In genomic region chr5:67246108-67246507, GRCh38 we compare ENCODE assay signal across 8 cellular contexts. TPM values are rescaled to one million over a fixed set of nuclear protein-coding genes. Genes with fewer than 3 reads are reported as not detected.
DNase-seq lines count a peak whose midpoint lies in the region; ATAC-seq and TF ChIP-seq lines count a peak whose summit lies in the region.

No MANE protein-coding gene starts in this region.

- TF ChIP-seq POLR2A in right lobe of liver (IDR thresholded peaks at IDR 0.05) (no peak), vagina (IDR thresholded peaks at IDR 0.05) (no peak)

- H4K20me1 ChIP-seq in KMS-11 (ENCODE audit: insufficient read depth) (no peaks in the 10 kb centered on the region), OCI-LY7 (ENCODE audit: insufficient read depth, low read length) (no peaks in the 10 kb centered on the region; the same call in 1 of the 2 replicates)

- H2AFZ ChIP-seq in KMS-11 (ENCODE audit: low read depth) (no peak overlapping the region), OCI-LY7 (ENCODE audit: low read length) (no peak overlapping the region)

- 0% methylated on average over 2 of the region's 2 CpGs for WGBS in right lobe of liver (ENCODE audit: insufficient coverage, low coverage, low lambda C conversion rate, missing lambda C conversion rate)

- H3K79me2 ChIP-seq in KMS-11 (ENCODE audit: insufficient read depth, low read depth) (no peaks in the 10 kb centered on the region), OCI-LY7 (ENCODE audit: insufficient read depth, low read depth, low read length) (no peaks in the 10 kb centered on the region)

- no peaks in the 10 kb centered on the region for H3K9me3 ChIP-seq in OCI-LY7 (ENCODE audit: low read length)
- H3K9me3 ChIP-seq in right lobe of liver, result no peaks in the 10 kb centered on the region
- no peaks in the 10 kb centered on the region for H3K9me3 ChIP-seq in vagina
- no peaks in the 10 kb centered on the region for H3K9me3 ChIP-seq in MG63

- H3K27ac ChIP-seq in KMS-11 (no peak overlapping the region), OCI-LY7 (ENCODE audit: low read depth, low read length, poor library complexity, severe bottlenecking) (no peak overlapping the region), right lobe of liver (no peak overlapping the region), vagina (peak overlapping the region; percentile 48)

- H3K4me3 ChIP-seq in KMS-11 (IDR thresholded peaks at IDR 0.05; ENCODE audit: insufficient read depth, low read depth, low read length) (no peak overlapping the region), OCI-LY7 (ENCODE audit: low read depth, low read length, poor library complexity, severe bottlenecking) (no peak overlapping the region), right lobe of liver (no peak overlapping the region), vagina (no peak overlapping the region), MG63 (no peak overlapping the region)

- peak; percentile 61 to 76 (median 70) for ATAC-seq in right lobe of liver

- H3K27me3 ChIP-seq in KMS-11 (ENCODE audit: insufficient read depth, low read depth), result no peaks in the 10 kb centered on the region
- no peaks in the 10 kb centered on the region for H3K27me3 ChIP-seq in right lobe of liver
- H3K27me3 ChIP-seq in vagina, result no peaks in the 10 kb centered on the region
- no peaks in the 10 kb centered on the region for H3K27me3 ChIP-seq in MG63

- POLR2A ChIA-PET in OCI-LY7 (lab: Charles Lee), result interaction anchor here (0.6 to 1.1 kb wide), 2 partner anchors 126 to 1818 kb away, joined by 3 to 4 read pairs; no protein-coding TSS in a partner anchor

- H3K36me3 ChIP-seq in KMS-11 (ENCODE audit: insufficient read depth), result no peaks in the 10 kb centered on the region
- H3K36me3 ChIP-seq in OCI-LY7 (ENCODE audit: insufficient read depth, low read length), result no peaks in the 10 kb centered on the region
- no peaks in the 10 kb centered on the region for H3K36me3 ChIP-seq in right lobe of liver
- H3K36me3 ChIP-seq in vagina, result no peaks in the 10 kb centered on the region
- H3K36me3 ChIP-seq in MG63, result no peaks in the 10 kb centered on the region

- TF ChIP-seq CTCF in KMS-11 (conservative IDR thresholded peaks at IDR 0.05; ENCODE audit: low read depth, low read length), result peak; percentile 95
- TF ChIP-seq CTCF in OCI-LY7 (conservative IDR thresholded peaks at IDR 0.05; ENCODE audit: low read length), result peak; percentile 98
- peak; percentile 72 to 83 (median 80) for TF ChIP-seq CTCF in right lobe of liver (IDR thresholded peaks at IDR 0.05)
- peak; percentile 38 to 89 (median 78) for TF ChIP-seq CTCF in vagina (IDR thresholded peaks at IDR 0.05)

- CTCF ChIA-PET in OCI-LY7 (lab: Charles Lee; ENCODE audit: unreplicated experiment), result interaction anchor here (1.1 kb wide), 1 partner anchor 20 kb away, joined by 3 read pairs; no protein-coding TSS in a partner anchor

- peak; percentile 71 for DNase-seq in DMS79 treated with DMSO at 0.1 percent for 48 hours (lab: John Stamatoyannopoulos, UW)
- peak; percentile 77 for DNase-seq in OCI-LY7 (ENCODE audit: low spot score)
- DNase-seq in dermis blood vessel endothelial cell, result peak; percentile 92
- DNase-seq in right lobe of liver, result no peak
- DNase-seq in vagina (ENCODE audit: extremely low spot score in 2 of 2), result no peak
- no peak for DNase-seq in GOT3 (lab: John Stamatoyannopoulos, UW)
- DNase-seq in MG63, result no peak

- BruUV-seq in OCI-LY7 (replicated peaks; lab: Mats Ljungman, UMichigan), result no TSS peak

- H3K9ac ChIP-seq in KMS-11, result no peak overlapping the region

- H3K4me1 ChIP-seq in KMS-11 (ENCODE audit: low read depth, poor library complexity, severe bottlenecking) (no peaks in the 10 kb centered on the region), OCI-LY7 (ENCODE audit: insufficient read depth, low read length, poor library complexity, severe bottlenecking) (no peaks in the 10 kb centered on the region), right lobe of liver (peaks cover 0 to 19% (median 6%) of the 10 kb centered on the region in 4 donors), vagina (peaks cover 61% of the 10 kb centered on the region)

- intact Hi-C loops in OCI-LY7 (cut with micrococcal nuclease; ENCODE audit: unreplicated experiment) (loop anchor here (5.0 kb wide), 2 partner anchors 1006 to 1026 kb away; no protein-coding TSS in a partner anchor), right lobe of liver (cut with DNase I) (no loop called here), vagina (cut with DNase I) (loop anchor here (10.0 kb wide), 1 partner anchor 1009 kb away; no protein-coding TSS in a partner anchor)

- no peaks in the 10 kb centered on the region for H3K9me2 ChIP-seq in OCI-LY7 (ENCODE audit: insufficient read depth, low read length)

- H3K4me2 ChIP-seq in KMS-11, result no peak overlapping the region
- H3K4me2 ChIP-seq in OCI-LY7 (ENCODE audit: low read length), result no peak overlapping the region

RNA-seq across cellular contexts. Expression of gene CD180, which starts 49.5 kb away (rescaled TPM):
- total RNA-seq in OCI-LY7 (2014; rRNA removed; shearing (Covaris generic)), result 11.1 and 14.4 TPM in 2 replicates
- total RNA-seq in OCI-LY7 (2022), result 14.7 and 15.7 TPM in 2 replicates
- 0.09 TPM in 1 of 2 replicates, not detected in the other for total RNA-seq in dermis blood vessel endothelial cell
- 1 to 10 TPM in 2 of 6 experiments, under 1 TPM in 4; 0.44 to 3.3 (median 0.67) TPM for total RNA-seq in right lobe of liver
- 2.0 TPM for total RNA-seq in vagina
- total RNA-seq in MG63 (2014; rRNA removed; shearing (Covaris generic); ENCODE audit: low replicate concordance), result not detected in 2 replicates

Comparison
In these comparisons a context has a peak if more than half of its experiments do, and no peak if none do; other contexts are left out.
1. DNase-seq: peak in DMS79 treated with DMSO at 0.1 percent for 48 hours (single experiment), OCI-LY7 (single experiment) and dermis blood vessel endothelial cell (single experiment); none in right lobe of liver (0 of 3), vagina (0 of 2), GOT3 (single experiment) and MG63 (single experiment).
2. intact Hi-C loops: an anchor here in OCI-LY7 (5.0 kb wide) and vagina (10.0 kb wide); none called in right lobe of liver.
3. Peak in every context shown above with its lines, with median percentiles within 50 percentile points of each other: CTCF ChIP-seq.